In genomic region chrX:22800360-22800759, GRCh38 we compare ENCODE assay signal across 1 cellular context.
TF ChIP-seq lines count a peak whose summit lies in the region.

No MANE protein-coding gene starts in this region.

TF ChIP-seq in IMR-90, 13 proteins besides CTCF, POLR2A, EP300 and RAD21 (continued from another document):
- no peak for TF ChIP-seq MAZ (IDR thresholded peaks at IDR 0.05; ENCODE audit: borderline replicate concordance, low read depth, low read length)
- peak; percentile 40; the same call in 1 of the 2 replicates for TF ChIP-seq BHLHE40 (IDR thresholded peaks at IDR 0.05; ENCODE audit: low read depth, low read length)
